ENCODE assay signal across 20 cellular contexts in the genomic region with DNA sequence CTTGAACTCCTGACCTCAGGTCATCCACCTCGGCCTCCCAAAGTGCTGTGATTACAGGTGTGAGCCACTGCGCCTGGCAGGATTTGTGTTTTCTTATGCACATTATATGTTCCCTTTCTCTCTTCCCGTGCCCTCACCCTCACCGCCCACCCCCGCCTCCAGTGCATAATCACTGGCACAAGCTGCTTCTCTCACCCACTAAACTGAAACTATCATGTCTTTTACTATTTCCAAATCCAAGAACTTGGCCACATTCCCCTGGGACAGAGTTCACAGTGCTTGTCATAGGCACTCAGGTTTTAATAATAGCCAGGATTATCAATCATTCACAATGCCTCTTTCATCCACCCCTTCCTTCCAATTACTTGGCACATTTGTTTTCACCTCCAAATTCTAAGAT.
"Had no signal": no experiment of that assay in that cellular context is flagged by ENCODE, and none has a peak within 500 bp of the region (broad histone marks: within the 10 kb centered on the region; RNA-seq: fewer than 3 reads in every experiment).

No MANE protein-coding gene starts in this region.

- H3K27ac Mint-ChIP-seq: activated CD4-positive, alpha-beta T cell treated with anti-CD3 and anti-CD28 coated beads for 36 hours; activated CD8-positive, alpha-beta memory T cell treated with anti-CD3 and anti-CD28 coated beads, Interleukin-2, amount 10 ng/mL, durations not matched to agents 7 days and 5 days; activated CD8-positive, alpha-beta T cell treated with anti-CD3 and anti-CD28 coated beads, Interleukin-2, amount 10 ng/mL, durations not matched to agents 7 days and 5 days; activated naive CD4-positive, alpha-beta T cell treated with anti-CD3 and anti-CD28 coated beads, Interleukin-2, amount 50 U/mL, for 72 hours; activated T-helper 2 cell treated with anti-CD3 and anti-CD28 coated beads, Interferon-gamma antibody, Interleukin-2, Interleukin-4, amounts not matched to agents 10 μg/mL and 5 μg/mL and 100 μg/mL, durations not matched to agents 14 hours and 24 hours and 36 hours; T-helper 2 cell treated with Interferon-gamma antibody and Interleukin-4, amounts not matched to agents 5 μg/mL and 100 μg/mL, for 36 hours had no signal

- H3K9me3 ChIP-seq: colonic mucosa, mucosa of descending colon, spleen, suprapubic skin, tibial artery had no signal

- H3K27me3 ChIP-seq: tibial artery had no signal

- H3K36me3 Mint-ChIP-seq: activated CD8-positive, alpha-beta memory T cell treated with anti-CD3 and anti-CD28 coated beads, Interleukin-2, amount 10 ng/mL, durations not matched to agents 7 days and 5 days; activated naive CD4-positive, alpha-beta T cell treated with anti-CD3 and anti-CD28 coated beads, Interleukin-2, amount 50 U/mL, for 72 hours had no signal

- H3K27ac ChIP-seq: colonic mucosa, spleen, suprapubic skin, tibial artery had no signal

- H3K36me3 ChIP-seq: colonic mucosa, spleen, suprapubic skin, tibial artery had no signal

- ATAC-seq: activated CD4-positive, alpha-beta T cell treated with anti-CD3 and anti-CD28 coated beads for 36 hours; activated CD8-positive, alpha-beta memory T cell treated with anti-CD3 and anti-CD28 coated beads, Interleukin-2, amount 10 ng/mL, durations not matched to agents 7 days and 5 days; activated CD8-positive, alpha-beta T cell treated with anti-CD3 and anti-CD28 coated beads, Interleukin-2, amount 10 ng/mL, durations not matched to agents 7 days and 5 days; activated naive CD4-positive, alpha-beta T cell treated with anti-CD3 and anti-CD28 coated beads, Interleukin-2, amount 50 U/mL, for 72 hours; mucosa of descending colon had no signal

- H3K4me1 ChIP-seq: colonic mucosa had no signal

- H3K4me3 ChIP-seq: colonic mucosa, mucosa of descending colon, spleen, suprapubic skin, tibial artery had no signal

- H3K4me3 Mint-ChIP-seq: activated CD4-positive, alpha-beta T cell treated with anti-CD3 and anti-CD28 coated beads for 36 hours; activated CD8-positive, alpha-beta memory T cell treated with anti-CD3 and anti-CD28 coated beads, Interleukin-2, amount 10 ng/mL, durations not matched to agents 7 days and 5 days; activated CD8-positive, alpha-beta T cell treated with anti-CD3 and anti-CD28 coated beads, Interleukin-2, amount 10 ng/mL, durations not matched to agents 7 days and 5 days; nephron; T-helper 2 cell treated with Interferon-gamma antibody and Interleukin-4, amounts not matched to agents 5 μg/mL and 100 μg/mL, for 36 hours had no signal

- DNase-seq: activated CD4-positive, alpha-beta T cell treated with anti-CD3 and anti-CD28 coated beads for 36 hours; activated CD4-positive, CD25-positive, alpha-beta regulatory T cell; activated CD8-positive, alpha-beta memory T cell treated with anti-CD3 and anti-CD28 coated beads, Interleukin-2, amount 10 ng/mL, durations not matched to agents 7 days and 5 days; activated CD8-positive, alpha-beta T cell treated with anti-CD3 and anti-CD28 coated beads, Interleukin-2, amount 10 ng/mL, durations not matched to agents 7 days and 5 days; activated T-cell treated with anti-CD3 and anti-CD28 coated beads, Interleukin-2, amount 50 U/mL, for 48 hours; cerebellar nuclear complex; colonic mucosa; effector CD8-positive, alpha-beta T cell; glutamatergic neuron; hippocampal formation; mucosa of descending colon; spleen; stimulated activated naive CD4-positive, alpha-beta T cell; T-helper 1 cell; tibial artery had no signal

- H3K9me3 Mint-ChIP-seq: activated naive CD4-positive, alpha-beta T cell treated with anti-CD3 and anti-CD28 coated beads, Interleukin-2, amount 50 U/mL, for 72 hours; activated T-helper 2 cell treated with anti-CD3 and anti-CD28 coated beads, Interferon-gamma antibody, Interleukin-2, Interleukin-4, amounts not matched to agents 10 μg/mL and 5 μg/mL and 100 μg/mL, durations not matched to agents 14 hours and 24 hours and 36 hours; nephron; T-helper 2 cell treated with Interferon-gamma antibody and Interleukin-4, amounts not matched to agents 5 μg/mL and 100 μg/mL, for 36 hours had no signal
